26 cellular contexts compared by ENCODE assay signal in the genomic region with DNA sequence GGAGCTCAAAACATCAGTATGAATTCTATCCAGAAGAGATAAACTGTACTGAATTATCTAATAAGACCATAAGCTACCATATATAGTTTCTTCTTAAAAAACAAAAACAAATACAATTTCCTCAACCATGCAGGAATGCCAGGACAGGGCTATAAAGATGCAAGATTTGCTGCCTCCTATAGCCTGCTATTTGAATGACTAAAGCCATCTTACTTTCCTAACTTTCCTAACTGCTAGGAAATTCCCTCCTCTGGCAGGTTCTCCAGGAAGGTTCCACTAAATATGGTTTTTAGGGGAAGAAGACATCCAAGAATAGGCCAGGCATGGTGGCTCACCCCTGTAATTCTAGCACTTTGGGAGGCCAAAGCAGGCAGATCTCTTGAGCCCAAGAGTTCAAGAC.
"Had no signal": no experiment of that assay in that cellular context is flagged by ENCODE, and none has a peak within 500 bp of the region (broad histone marks: within the 10 kb centered on the region; RNA-seq: fewer than 3 reads in every experiment).

No MANE protein-coding gene starts in this region.

- H3K27me3 Mint-ChIP-seq: activated naive CD4-positive, alpha-beta T cell treated with anti-CD3 and anti-CD28 coated beads, Interleukin-2, amount 50 U/mL, for 24 hours; naive thymus-derived CD8-positive, alpha-beta T cell; progenitor cell of endocrine pancreas; stimulated activated naive B cell treated with anti-CD40 and anti-IgM and Interleukin-4, amounts not matched to agents 10 μg/mL and 1 μg/mL and 100 μg/mL, for 72 hours had no signal

- H3K9me3 Mint-ChIP-seq: activated naive CD4-positive, alpha-beta T cell treated with anti-CD3 and anti-CD28 coated beads, Interleukin-2, amount 50 U/mL, for 24 hours; activated T-helper 1 cell treated with anti-CD3 and anti-CD28 coated beads, Interleukin-12 subunit alpha, Interleukin-12 subunit beta, Interleukin-2, Interleukin-4 antibody, amounts not matched to agents 30 ng/mL and 10 ng/mL and 1 ng/mL, durations not matched to agents 14 hours and 24 hours and 36 hours; mesothelial cell of epicardium; naive thymus-derived CD8-positive, alpha-beta T cell; neural progenitor cell; stimulated activated naive B cell treated with anti-CD40 and anti-IgM and Interleukin-4, amounts not matched to agents 10 μg/mL and 1 μg/mL and 100 μg/mL, for 72 hours had no signal

- H3K9me3 ChIP-seq: ascending aorta, breast epithelium, gastroesophageal sphincter, sigmoid colon, testis, uterus had no signal

- H3K4me3 ChIP-seq: ascending aorta, breast epithelium, gastroesophageal sphincter, neural progenitor cell, sigmoid colon, smooth muscle cell, testis, uterus had no signal

- H2AFZ ChIP-seq: neural progenitor cell had no signal

- H3K27ac Mint-ChIP-seq: activated CD8-positive, alpha-beta T cell treated with anti-CD3 and anti-CD28 coated beads, Interleukin-2, amount 10 ng/mL, durations not matched to agents 7 days and 5 days; activated naive CD4-positive, alpha-beta T cell treated with anti-CD3 and anti-CD28 coated beads, Interleukin-2, amount 50 U/mL, for 24 hours; activated T-helper 1 cell treated with anti-CD3 and anti-CD28 coated beads, Interleukin-12 subunit alpha, Interleukin-12 subunit beta, Interleukin-2, Interleukin-4 antibody, amounts not matched to agents 30 ng/mL and 10 ng/mL and 1 ng/mL, durations not matched to agents 14 hours and 24 hours and 36 hours; mesothelial cell of epicardium; naive thymus-derived CD8-positive, alpha-beta T cell; neural progenitor cell; progenitor cell of endocrine pancreas; stimulated activated naive B cell treated with anti-CD40 and anti-IgM and Interleukin-4, amounts not matched to agents 10 μg/mL and 1 μg/mL and 100 μg/mL, for 72 hours had no signal

- H3K4me1 ChIP-seq: ascending aorta, breast epithelium, gastroesophageal sphincter, neural progenitor cell, sigmoid colon, testis, uterus had no signal

- H3K27ac ChIP-seq: ascending aorta, breast epithelium, gastroesophageal sphincter, neural progenitor cell, sigmoid colon, testis, uterus had no signal

- DNase-seq: activated CD4-positive, alpha-beta T cell treated with anti-CD3 and anti-CD28 coated beads for 1 hour; activated CD4-positive, alpha-beta T cell treated with anti-CD3 and anti-CD28 coated beads, Interleukin-2, amount 50 U/mL, for 1 hour; activated CD8-positive, alpha-beta T cell treated with anti-CD3 and anti-CD28 coated beads, Interleukin-2, amount 10 ng/mL, durations not matched to agents 7 days and 5 days; activated gamma-delta T cell treated with Interleukin-2 at 50 U/mL for 16 hours; cortex of kidney; head of caudate nucleus; hypothalamus; left ventricle myocardium superior; mammary epithelial cell; naive thymus-derived CD8-positive, alpha-beta T cell; retina; sigmoid colon; stimulated activated CD4-positive, alpha-beta T cell treated with anti-CD3 and anti-CD28 coated beads, Interleukin-2, amount 100 ng/mL, for 48 hours; stimulated activated CD8-positive, alpha-beta memory T cell treated with anti-CD3 and anti-CD28 coated beads, Interleukin-4, amount 100 ng/mL, for 48 hours; stimulated activated naive B cell treated with anti-CD40 and anti-IgM and Interleukin-4, amounts not matched to agents 10 μg/mL and 1 μg/mL and 100 μg/mL, for 72 hours; testis; uterus had no signal

- H3K27me3 ChIP-seq: ascending aorta, breast epithelium, gastroesophageal sphincter, neural progenitor cell, sigmoid colon, testis, uterus had no signal

- H3K36me3 ChIP-seq: ascending aorta, breast epithelium, neural progenitor cell, sigmoid colon, uterus had no signal

- ATAC-seq: activated CD8-positive, alpha-beta T cell treated with anti-CD3 and anti-CD28 coated beads, Interleukin-2, amount 10 ng/mL, durations not matched to agents 7 days and 5 days; gastroesophageal sphincter; left ventricle myocardium superior; naive thymus-derived CD8-positive, alpha-beta T cell; stimulated activated naive B cell treated with anti-CD40 and anti-IgM and Interleukin-4, amounts not matched to agents 10 μg/mL and 1 μg/mL and 100 μg/mL, for 72 hours had no signal

- H3K4me3 Mint-ChIP-seq: activated CD8-positive, alpha-beta T cell treated with anti-CD3 and anti-CD28 coated beads, Interleukin-2, amount 10 ng/mL, durations not matched to agents 7 days and 5 days; activated naive CD4-positive, alpha-beta T cell treated with anti-CD3 and anti-CD28 coated beads, Interleukin-2, amount 50 U/mL, for 24 hours; activated T-helper 1 cell treated with anti-CD3 and anti-CD28 coated beads, Interleukin-12 subunit alpha, Interleukin-12 subunit beta, Interleukin-2, Interleukin-4 antibody, amounts not matched to agents 30 ng/mL and 10 ng/mL and 1 ng/mL, durations not matched to agents 14 hours and 24 hours and 36 hours; mesothelial cell of epicardium; naive thymus-derived CD8-positive, alpha-beta T cell; neural progenitor cell; stimulated activated naive B cell treated with anti-CD40 and anti-IgM and Interleukin-4, amounts not matched to agents 10 μg/mL and 1 μg/mL and 100 μg/mL, for 72 hours had no signal

- H3K4me2 ChIP-seq: neural progenitor cell, smooth muscle cell had no signal

- H3K36me3 Mint-ChIP-seq: activated naive CD4-positive, alpha-beta T cell treated with anti-CD3 and anti-CD28 coated beads, Interleukin-2, amount 50 U/mL, for 24 hours had no signal

- H3K9ac ChIP-seq: neural progenitor cell had no signal

- H3K4me1 Mint-ChIP-seq: activated naive CD4-positive, alpha-beta T cell treated with anti-CD3 and anti-CD28 coated beads, Interleukin-2, amount 50 U/mL, for 24 hours; neural progenitor cell; stimulated activated naive B cell treated with anti-CD40 and anti-IgM and Interleukin-4, amounts not matched to agents 10 μg/mL and 1 μg/mL and 100 μg/mL, for 72 hours had no signal
